In genomic region chr3:14240366-14240765, GRCh38 we compare ENCODE assay signal across 9 cellular contexts.
"Had no signal": no experiment of that assay in that cellular context is flagged by ENCODE, and none has a peak within 500 bp of the region (broad histone marks: within the 10 kb centered on the region; RNA-seq: fewer than 3 reads in every experiment).

No MANE protein-coding gene starts in this region.

- H3K27ac Mint-ChIP-seq: HFFc6, IgD-negative memory B cell had no signal

- H3K9ac ChIP-seq: GM23248 had no signal

- H3K27ac ChIP-seq: GM23248 had no signal

- H3K4me1 ChIP-seq: HAP-1 had no signal

- H3K9me3 ChIP-seq: HAP-1 had no signal

- H3K4me3 ChIP-seq: GM23248, HAP-1 had no signal

- H3K4me3 Mint-ChIP-seq: HFFc6, IgD-negative memory B cell had no signal

- ATAC-seq: HCT116 had no signal

- H2AFZ ChIP-seq: GM23248 had no signal

- FAIRE-seq: HTR-8/SVneo had no signal

- DNase-seq: GM23248, GOT3, H7, HFFc6, KG1 had no signal

- H3K9me3 Mint-ChIP-seq: HFFc6, IgD-negative memory B cell had no signal

- H3K4me1 Mint-ChIP-seq: IgD-negative memory B cell had no signal

- H3K36me3 ChIP-seq: HAP-1 had no signal
